ENCODE assay signal across 1 cellular context in genomic region chr11:96242971-96243647, GRCh38.
TF ChIP-seq lines count a peak whose summit lies in the region.

No MANE protein-coding gene starts in this region.

TF ChIP-seq in K562, 482 proteins besides CTCF, POLR2A, EP300 and RAD21 (continued from another document and continues in another):
- no peak for TF ChIP-seq ATF6 (CRISPR knock-in tag; IDR thresholded peaks at IDR 0.05)
- no peak for TF ChIP-seq SNAPC5 (CRISPR knock-in tag; IDR thresholded peaks at IDR 0.05)
- peak; percentile 53 for TF ChIP-seq CREM (IDR thresholded peaks at IDR 0.05; ENCODE audit: low read depth)
- TF ChIP-seq HBP1 (CRISPR knock-in tag; IDR thresholded peaks at IDR 0.05) = no peak
- no peak for TF ChIP-seq NFE2 (IDR thresholded peaks at IDR 0.05; ENCODE audit: low read depth)
- TF ChIP-seq ZNF24 (IDR thresholded peaks at IDR 0.05) = no peak
- TF ChIP-seq ZFPM2 (CRISPR knock-in tag; IDR thresholded peaks at IDR 0.05) = no peak
- TF ChIP-seq ADNP (tag; IDR thresholded peaks at IDR 0.05) = no peak
- peak; percentile 82 for TF ChIP-seq EP400 (IDR thresholded peaks at IDR 0.05)
- no peak for TF ChIP-seq TEAD2 (tag; IDR thresholded peaks at IDR 0.05)
- TF ChIP-seq ZNF224 (CRISPR knock-in tag; IDR thresholded peaks at IDR 0.05) = no peak
- TF ChIP-seq ZNF324 (CRISPR knock-in tag; IDR thresholded peaks at IDR 0.05) = no peak
- TF ChIP-seq CAMTA2 (CRISPR knock-in tag; conservative IDR thresholded peaks at IDR 0.05) = no peak
- peak; percentile 52; the same call in 1 of the 2 replicates for TF ChIP-seq ZNF407 (IDR thresholded peaks at IDR 0.05; ENCODE audit: low read depth)
- TF ChIP-seq ZNF766 (CRISPR knock-in tag; conservative IDR thresholded peaks at IDR 0.05) = no peak
- no peak for TF ChIP-seq ZNF217 (CRISPR knock-in tag; IDR thresholded peaks at IDR 0.05)
- TF ChIP-seq TCF3 (CRISPR knock-in tag; IDR thresholded peaks at IDR 0.05) = no peak
- no peak for TF ChIP-seq ATF1 (CRISPR knock-in tag; IDR thresholded peaks at IDR 0.05)
- TF ChIP-seq ATF1 (tag; IDR thresholded peaks at IDR 0.05) = peak; percentile 56
- no peak for TF ChIP-seq MED1 (CRISPR knock-in tag; IDR thresholded peaks at IDR 0.05; ENCODE audit: borderline replicate concordance)
- no peak for TF ChIP-seq ZNF121 (CRISPR knock-in tag; conservative IDR thresholded peaks at IDR 0.05)
- no peak for TF ChIP-seq E2F3 (CRISPR knock-in tag; IDR thresholded peaks at IDR 0.05)
- no peak for TF ChIP-seq HNRNPUL1 (IDR thresholded peaks at IDR 0.05; ENCODE audit: low read length)
- TF ChIP-seq GMEB1 (CRISPR knock-in tag; IDR thresholded peaks at IDR 0.05) = no peak
- no peak for TF ChIP-seq ZNF699 (CRISPR knock-in tag; IDR thresholded peaks at IDR 0.05; ENCODE audit: insufficient replicate concordance)
- TF ChIP-seq LARP7 (IDR thresholded peaks at IDR 0.05) = peak; percentile 91
- 0 out of 2 replicates have a peak, but pooled peaks have one; percentile 24 for TF ChIP-seq PHB2 (IDR thresholded peaks at IDR 0.05; ENCODE audit: low read depth)
- no peak for TF ChIP-seq PREB (CRISPR knock-in tag; IDR thresholded peaks at IDR 0.05)
- 0 out of 4 replicates have a peak, but pooled peaks of 1 of the 2 experiments have one; percentile 6 for TF ChIP-seq MAZ (CRISPR knock-in tag; conservative IDR thresholded peaks at IDR 0.05 in 1 of 2, IDR thresholded peaks at IDR 0.05 in 1 of 2)
- TF ChIP-seq ZNF263 (CRISPR knock-in tag; IDR thresholded peaks at IDR 0.05; ENCODE audit: borderline replicate concordance) = no peak
- TF ChIP-seq MCM7 (IDR thresholded peaks at IDR 0.05) = no peak
- TF ChIP-seq FOXM1 (IDR thresholded peaks at IDR 0.05; ENCODE audit: low read depth) = peak; percentile 89
- TF ChIP-seq FOXM1 (CRISPR knock-in tag; IDR thresholded peaks at IDR 0.05; ENCODE audit: low read depth) = no peak
- TF ChIP-seq SIN3A (IDR thresholded peaks at IDR 0.05; ENCODE audit: borderline replicate concordance in 2 of 2, control insufficient read depth in 1 of 2, low read depth in 2 of 2, low read length in 2 of 2) = peak in 1 of 2 experiments; percentile 42; a peak in 1 of 4 replicates
- TF ChIP-seq L3MBTL2 (IDR thresholded peaks at IDR 0.05) = peak; percentile 88
- TF ChIP-seq FIP1L1 (IDR thresholded peaks at IDR 0.05; ENCODE audit: low read depth, low read length, poor library complexity, severe bottlenecking) = no peak
- no peak for TF ChIP-seq CLOCK (CRISPR knock-in tag; IDR thresholded peaks at IDR 0.05; ENCODE audit: borderline replicate concordance)
- TF ChIP-seq EWSR1 (IDR thresholded peaks at IDR 0.05; ENCODE audit: borderline replicate concordance, low read depth, partially characterized antibody) = no peak
- TF ChIP-seq TARDBP (IDR thresholded peaks at IDR 0.05) = peak; percentile 62; the same call in 1 of the 2 replicates
- no peak for TF ChIP-seq ESRRA (IDR thresholded peaks at IDR 0.05; ENCODE audit: borderline replicate concordance, low read depth)
- no peak for TF ChIP-seq KAT8 (IDR thresholded peaks at IDR 0.05; ENCODE audit: low read depth)
- TF ChIP-seq SPI1 (IDR thresholded peaks at IDR 0.05; ENCODE audit: borderline replicate concordance, low read depth, low read length) = no peak; the same call in 1 of the 2 replicates
- no peak for TF ChIP-seq NR3C1 (CRISPR knock-in tag; IDR thresholded peaks at IDR 0.05)
- TF ChIP-seq REST (CRISPR knock-in tag; IDR thresholded peaks at IDR 0.05; ENCODE audit: low read depth) = no peak
- no peak for TF ChIP-seq BDP1 (IDR thresholded peaks at IDR 0.05; ENCODE audit: insufficient read depth, insufficient read length)
- TF ChIP-seq NCOA4 (IDR thresholded peaks at IDR 0.05; ENCODE audit: partially characterized antibody) = no peak
- TF ChIP-seq RFX1 (IDR thresholded peaks at IDR 0.05) = no peak
